Comparison of ENCODE assay signal across 20 cellular contexts in genomic region chrX:336227-336626, GRCh38.
"Had no signal": no experiment of that assay in that cellular context is flagged by ENCODE, and none has a peak within 500 bp of the region (broad histone marks: within the 10 kb centered on the region; RNA-seq: fewer than 3 reads in every experiment).

No MANE protein-coding gene starts in this region.

- H3K4me1 ChIP-seq: foreskin keratinocyte had no signal

- H3K27ac Mint-ChIP-seq: activated B cell treated with CpG ODN at 0.5 μM for 24 hours; activated CD4-positive, alpha-beta T cell treated with anti-CD3 and anti-CD28 coated beads for 36 hours; activated naive CD4-positive, alpha-beta T cell treated with anti-CD3 and anti-CD28 coated beads for 36 hours; activated naive CD8-positive, alpha-beta T cell treated with anti-CD3 and anti-CD28 coated beads, Interleukin-2, amount 10 ng/mL, durations not matched to agents 7 days and 5 days; dendritic cell treated with granulocyte-macrophage colony-stimulating factor and Interleukin-4, amounts not matched to agents 40 ng/mL and 50 ng/mL, for 4 days had no signal

- H3K27me3 Mint-ChIP-seq: activated B cell treated with CpG ODN at 0.5 μM for 24 hours; activated CD4-positive, alpha-beta T cell treated with anti-CD3 and anti-CD28 coated beads for 36 hours; activated naive CD8-positive, alpha-beta T cell treated with anti-CD3 and anti-CD28 coated beads, Interleukin-2, amount 10 ng/mL, durations not matched to agents 7 days and 5 days; naive B cell had no signal

- DNase-seq: activated B cell treated with CpG ODN at 0.5 μM for 24 hours; activated CD4-positive, alpha-beta T cell treated with anti-CD3 and anti-CD28 coated beads for 36 hours; activated CD4-positive, alpha-beta T cell treated with anti-CD3 and anti-CD28 coated beads, Interleukin-2, amount 50 U/mL, for 48 hours; activated CD8-positive, alpha-beta memory T cell treated with anti-CD3 and anti-CD28 coated beads, Interleukin-2, amount 50 U/mL, for 48 hours; activated naive CD4-positive, alpha-beta T cell treated with anti-CD3 and anti-CD28 coated beads for 36 hours; activated naive CD8-positive, alpha-beta T cell treated with anti-CD3 and anti-CD28 coated beads, Interleukin-2, amount 10 ng/mL, durations not matched to agents 7 days and 5 days; activated T-cell treated with anti-CD3 and anti-CD28 coated beads, Interleukin-2, amount 50 U/mL, for 4 hours; amniotic stem cell; effector CD4-positive, alpha-beta T cell; foreskin keratinocyte; lower lobe of right lung; mesendoderm; naive B cell; stimulated activated CD4-positive, alpha-beta T cell treated with anti-CD3 and anti-CD28 coated beads, Interleukin-4, amount 100 ng/mL, for 24 hours; stimulated activated naive CD8-positive, alpha-beta T cell treated with anti-CD3 and anti-CD28 coated beads, Interleukin-15, Interleukin-2, amounts not matched to agents 100 U/mL and 50 U/mL, for 24 hours; substantia nigra; T-helper 1 cell; thyroid gland had no signal

- H3K4me3 Mint-ChIP-seq: activated B cell treated with CpG ODN at 0.5 μM for 24 hours; activated CD4-positive, alpha-beta T cell treated with anti-CD3 and anti-CD28 coated beads for 36 hours; activated naive CD4-positive, alpha-beta T cell treated with anti-CD3 and anti-CD28 coated beads for 36 hours; activated naive CD8-positive, alpha-beta T cell treated with anti-CD3 and anti-CD28 coated beads, Interleukin-2, amount 10 ng/mL, durations not matched to agents 7 days and 5 days; activated T-cell treated with anti-CD3 and anti-CD28 coated beads, Interleukin-2, amount 50 U/mL, for 4 hours; dendritic cell treated with granulocyte-macrophage colony-stimulating factor and Interleukin-4, amounts not matched to agents 40 ng/mL and 50 ng/mL, for 4 days had no signal

- H3K79me2 ChIP-seq: hepatocyte had no signal

- H3K27me3 ChIP-seq: hepatocyte, thyroid gland had no signal

- H3K4me1 Mint-ChIP-seq: activated naive CD8-positive, alpha-beta T cell treated with anti-CD3 and anti-CD28 coated beads, Interleukin-2, amount 10 ng/mL, durations not matched to agents 7 days and 5 days had no signal

- H3K4me2 ChIP-seq: hepatocyte had no signal

- H3K9me3 Mint-ChIP-seq: activated B cell treated with CpG ODN at 0.5 μM for 24 hours; activated naive CD4-positive, alpha-beta T cell treated with anti-CD3 and anti-CD28 coated beads for 36 hours; activated naive CD8-positive, alpha-beta T cell treated with anti-CD3 and anti-CD28 coated beads, Interleukin-2, amount 10 ng/mL, durations not matched to agents 7 days and 5 days; activated T-cell treated with anti-CD3 and anti-CD28 coated beads, Interleukin-2, amount 50 U/mL, for 4 hours had no signal

- H3K9me3 ChIP-seq: lower lobe of right lung, thyroid gland had no signal

- H3K4me3 ChIP-seq: hepatocyte, lower lobe of right lung, thyroid gland had no signal

- H2AFZ ChIP-seq: hepatocyte had no signal

- H3K27ac ChIP-seq: foreskin keratinocyte, hepatocyte, lower lobe of right lung, thyroid gland had no signal

- ATAC-seq: activated CD4-positive, alpha-beta T cell treated with anti-CD3 and anti-CD28 coated beads for 36 hours; activated T-cell treated with anti-CD3 and anti-CD28 coated beads, Interleukin-2, amount 50 U/mL, for 4 hours; foreskin keratinocyte; lower lobe of right lung; stimulated activated naive CD8-positive, alpha-beta T cell treated with anti-CD3 and anti-CD28 coated beads, Interleukin-15, Interleukin-2, amounts not matched to agents 100 U/mL and 50 U/mL, for 24 hours had no signal

- H3K36me3 ChIP-seq: thyroid gland had no signal
